15 cellular contexts compared by ENCODE assay signal in the genomic region with DNA sequence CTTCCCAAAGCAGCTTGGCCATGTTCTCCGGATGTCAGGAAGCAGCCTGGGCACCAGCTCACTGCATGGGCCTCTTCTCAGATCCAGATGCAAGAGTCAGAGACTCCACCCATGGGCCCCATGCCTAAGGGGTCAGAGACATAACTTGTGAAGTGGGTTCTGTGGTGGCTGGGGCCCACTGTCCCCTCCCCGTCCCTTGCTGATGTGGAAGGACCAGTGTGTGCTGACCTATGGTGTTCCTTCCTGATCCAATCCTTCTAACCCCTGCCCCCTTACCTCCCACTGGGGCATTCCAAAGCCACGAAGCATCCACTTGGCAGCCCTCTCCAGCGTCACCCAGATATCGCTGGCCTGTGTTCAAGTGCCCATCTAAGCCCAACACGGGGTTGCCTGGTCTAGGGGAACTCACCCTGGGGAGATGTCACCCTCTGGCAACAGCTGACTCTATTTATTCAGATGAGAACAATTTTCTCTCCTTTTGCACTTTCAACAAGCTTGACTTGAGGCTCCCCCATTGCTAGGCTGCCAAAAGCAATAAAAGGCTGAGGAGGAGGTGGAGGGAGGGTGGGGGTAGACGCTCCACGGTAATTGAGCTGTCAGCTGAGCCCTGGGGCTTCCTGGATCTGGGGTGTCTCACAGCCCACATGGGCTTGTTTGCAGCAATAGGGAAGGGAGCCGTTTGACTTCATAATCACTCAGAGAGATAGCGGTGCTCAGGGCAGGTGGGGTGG.
DNase-seq lines count a peak whose midpoint lies in the region; TF ChIP-seq lines count a peak whose summit lies in the region.
"Had no signal": no experiment of that assay in that cellular context is flagged by ENCODE, and none has a peak within 500 bp of the region (broad histone marks: within the 10 kb centered on the region; RNA-seq: fewer than 3 reads in every experiment).

No MANE protein-coding gene starts in this region.

- DNase-seq in Jurkat, Clone E6-1 (ENCODE audit: low read depth, low spot score): peak; percentile 32
- peak; percentile 74 for DNase-seq in choroid plexus epithelial cell (ENCODE audit: low read depth)
- peak; percentile 32 for DNase-seq in kidney glomerular epithelial cell (lab: John Stamatoyannopoulos, UW)
- no peak for DNase-seq in activated CD4-positive, CD25-positive, alpha-beta regulatory T cell treated with anti-CD3 and anti-CD28 coated beads, Interleukin-2, amount 50 U/mL, for 72 hours
- DNase-seq in foreskin melanocyte: no peak
- no peak for DNase-seq in DMS79 (lab: John Stamatoyannopoulos, UW)
- DNase-seq in ureter (ENCODE audit: low spot score): no peak
- DNase-seq: activated CD4-positive, alpha-beta memory T cell treated with anti-CD3 and anti-CD28 coated beads for 36 hours; activated naive CD4-positive, alpha-beta T cell; CD4-positive, alpha-beta T cell; dorsolateral prefrontal cortex; NCI-H1694 treated with DMSO at 0.1 percent for 48 hours; T-helper 1 cell had no signal

- no peaks in the 10 kb centered on the region for H3K36me3 ChIP-seq in subcutaneous abdominal adipose tissue (ENCODE audit: control insufficient read depth in 5 of 5, insufficient read depth in 5 of 5, low read length in 5 of 5)
- H3K36me3 ChIP-seq: HAP-1 had no signal

- H3K27me3 ChIP-seq in subcutaneous abdominal adipose tissue (ENCODE audit: control insufficient read depth in 5 of 5, insufficient read depth in 4 of 5, low read length in 5 of 5): no peaks in the 10 kb centered on the region

- H3K4me3 ChIP-seq in Jurkat, Clone E6-1 (ENCODE audit: low read length): no peak overlapping the region
- H3K4me3 ChIP-seq in choroid plexus epithelial cell (ENCODE audit: low read depth, low read length): no peak overlapping the region
- H3K4me3 ChIP-seq in subcutaneous abdominal adipose tissue (ENCODE audit: low read depth in 1 of 5, low read length in 5 of 5): no peak overlapping the region
- H3K4me3 ChIP-seq: dorsolateral prefrontal cortex, HAP-1 had no signal

- H3K9ac ChIP-seq in subcutaneous abdominal adipose tissue (ENCODE audit: low read length in 5 of 5): peak overlapping the region in 1 of 5 donors; percentile 48

- H3K9me3 ChIP-seq in subcutaneous abdominal adipose tissue (ENCODE audit: control insufficient read depth in 5 of 5, low read length in 5 of 5): no peaks in the 10 kb centered on the region
- H3K9me3 ChIP-seq: HAP-1 had no signal

- peak overlapping the region; percentile 61 for H3K27ac ChIP-seq in subcutaneous abdominal adipose tissue (ENCODE audit: low read depth, low read length)

- no peak for TF ChIP-seq CTCF in choroid plexus epithelial cell (conservative IDR thresholded peaks at IDR 0.05; ENCODE audit: low read depth, low read length)

- peaks cover 13 to 53% (median 42%) of the 10 kb centered on the region in 5 donors for H3K4me1 ChIP-seq in subcutaneous abdominal adipose tissue (ENCODE audit: control insufficient read depth in 5 of 5, insufficient read depth in 5 of 5, low read length in 5 of 5)
- H3K4me1 ChIP-seq: HAP-1 had no signal

Comparison
In these comparisons a context has a peak if more than half of its experiments do, and no peak if none do; other contexts are left out.
1. DNase-seq: peak in Jurkat, Clone E6-1 (single experiment), choroid plexus epithelial cell (single experiment) and kidney glomerular epithelial cell (single experiment); none in activated CD4-positive, CD25-positive, alpha-beta regulatory T cell treated with anti-CD3 and anti-CD28 coated beads, Interleukin-2, amount 50 U/mL, for 72 hours (single experiment), foreskin melanocyte (single experiment), DMS79 (single experiment) and ureter (single experiment).